ENCODE assay signal across 14 cellular contexts in the genomic region with DNA sequence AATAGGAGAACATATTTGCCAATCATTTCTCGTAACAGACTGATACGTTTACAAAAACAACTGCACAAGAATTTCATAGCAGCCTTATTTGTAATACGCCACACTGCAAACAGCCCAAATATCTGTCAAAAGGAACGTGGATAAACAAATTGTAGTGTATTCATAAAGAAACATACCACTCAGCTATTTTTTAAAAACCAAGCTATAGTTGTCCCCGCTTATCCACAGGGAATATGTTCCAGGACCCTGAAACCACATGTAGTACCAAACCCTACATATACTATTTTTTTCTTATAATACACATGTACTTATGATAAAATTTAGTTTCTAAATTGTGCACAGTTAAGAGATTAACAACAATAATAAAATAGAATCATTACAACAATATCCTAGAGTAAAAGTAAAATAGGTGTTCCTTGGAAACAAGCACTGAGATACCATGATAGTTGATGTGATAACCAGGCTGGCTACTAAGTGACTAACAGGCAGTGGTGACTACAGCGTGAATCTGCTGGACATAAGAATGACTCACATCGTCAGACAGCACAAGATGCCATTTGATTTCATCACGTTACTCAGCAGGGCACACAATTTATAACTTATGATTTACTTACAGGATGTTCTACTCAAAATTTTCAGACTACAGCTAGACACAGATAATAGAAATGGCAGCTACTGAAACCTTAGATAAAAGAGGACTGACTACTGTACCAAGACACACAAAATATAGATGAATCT.
DNase-seq lines count a peak whose midpoint lies in the region; ATAC-seq, FAIRE-seq and TF ChIP-seq lines count a peak whose summit lies in the region.
"Had no signal": no experiment of that assay in that cellular context is flagged by ENCODE, and none has a peak within 500 bp of the region (broad histone marks: within the 10 kb centered on the region; RNA-seq: fewer than 3 reads in every experiment).

No MANE protein-coding gene starts in this region.

- H3K9me3 ChIP-seq in endothelial cell of umbilical vein (replicated peaks; ENCODE audit: control insufficient read depth, insufficient read depth, low read length) (no peaks in the 10 kb centered on the region), mucosa of descending colon (no peaks in the 10 kb centered on the region)
- H3K9me3 ChIP-seq: neutrophil had no signal

- no peak overlapping the region for H3K4me3 Mint-ChIP-seq in Calu3 (ENCODE audit: low read depth, unreplicated experiment)
- H3K4me3 Mint-ChIP-seq in activated T-helper 1 cell treated with anti-CD3 and anti-CD28 coated beads, Interleukin-12 subunit alpha, Interleukin-12 subunit beta, Interleukin-2, Interleukin-4 antibody, amounts not matched to agents 30 ng/mL and 10 ng/mL and 1 ng/mL, durations not matched to agents 14 hours and 24 hours and 36 hours: no peak overlapping the region
- H3K4me3 Mint-ChIP-seq: H9 had no signal

- no peaks in the 10 kb centered on the region for H3K27me3 Mint-ChIP-seq in Calu3 (ENCODE audit: unreplicated experiment)
- H3K27me3 Mint-ChIP-seq in activated T-helper 1 cell treated with anti-CD3 and anti-CD28 coated beads, Interleukin-12 subunit alpha, Interleukin-12 subunit beta, Interleukin-2, Interleukin-4 antibody, amounts not matched to agents 30 ng/mL and 10 ng/mL and 1 ng/mL, durations not matched to agents 14 hours and 24 hours and 36 hours (ENCODE audit: insufficient read depth): no peaks in the 10 kb centered on the region

- H3K4me1 Mint-ChIP-seq in Calu3 (ENCODE audit: low read depth, unreplicated experiment): peaks cover 21% of the 10 kb centered on the region
- no peaks in the 10 kb centered on the region for H3K4me1 Mint-ChIP-seq in activated T-helper 1 cell treated with anti-CD3 and anti-CD28 coated beads, Interleukin-12 subunit alpha, Interleukin-12 subunit beta, Interleukin-2, Interleukin-4 antibody, amounts not matched to agents 30 ng/mL and 10 ng/mL and 1 ng/mL, durations not matched to agents 14 hours and 24 hours and 36 hours (ENCODE audit: low read depth)
- H3K4me1 Mint-ChIP-seq: H9 had no signal

- ATAC-seq in mucosa of descending colon: peak; percentile 25
- ATAC-seq in HG03432 (IDR thresholded peaks at IDR 0.05; ENCODE audit: unreplicated experiment): no peak
- no peak for ATAC-seq in GM18870 (IDR thresholded peaks at IDR 0.05; ENCODE audit: unreplicated experiment)

- no peaks in the 10 kb centered on the region for H3K9me1 ChIP-seq in endothelial cell of umbilical vein (replicated peaks; ENCODE audit: control insufficient read depth, extremely low read depth, insufficient read depth, low read length)

- H4K20me1 ChIP-seq in endothelial cell of umbilical vein (replicated peaks; ENCODE audit: control insufficient read depth, extremely low read depth, insufficient read depth, low read length): no peaks in the 10 kb centered on the region

- no peak for TF ChIP-seq POLR2A in endothelial cell of umbilical vein (IDR thresholded peaks at IDR 0.05; ENCODE audit: low read depth, low read length)

- peak overlapping the region; percentile 24 for H2AFZ ChIP-seq in endothelial cell of umbilical vein (ENCODE audit: low read depth, low read length)

- no TSS peak for BruUV-seq in Calu3 (replicated peaks; lab: Mats Ljungman, UMichigan)
- no TSS peak for BruUV-seq in endothelial cell of umbilical vein (replicated peaks; lab: Mats Ljungman, UMichigan)

- CTCF ChIA-PET in Calu3 (lab: Charles Lee): interaction anchor here (0.6 kb wide), 1 partner anchor 397 kb away, joined by 5 read pairs; no protein-coding TSS in a partner anchor
- CTCF ChIA-PET in endothelial cell of umbilical vein (lab: Charles Lee): no interaction called here

- no peaks in the 10 kb centered on the region for H3K79me2 ChIP-seq in endothelial cell of umbilical vein (ENCODE audit: control insufficient read depth, insufficient read depth, low read length)

- H3K4me3 ChIP-seq in endothelial cell of umbilical vein (replicated peaks in 1 of 3; ENCODE audit: insufficient read depth in 1 of 3, low read depth in 1 of 3, low read length in 3 of 3) (no peak overlapping the region), mucosa of descending colon (no peak overlapping the region)

- DNase-seq in Calu3 (peak; percentile 22), endothelial cell of umbilical vein (ENCODE audit: low read depth, low spot score) (peak; percentile 78), mucosa of descending colon (no peak), NCI-H1436 treated with DMSO at 0.1 percent for 48 hours (lab: John Stamatoyannopoulos, UW) (no peak)
- no peak for DNase-seq in activated T-helper 1 cell treated with anti-CD3 and anti-CD28 coated beads, Interleukin-12 subunit alpha, Interleukin-12 subunit beta, Interleukin-2, Interleukin-4 antibody, amounts not matched to agents 30 ng/mL and 10 ng/mL and 1 ng/mL, durations not matched to agents 14 hours and 24 hours and 36 hours (ENCODE audit: low spot score)
- DNase-seq: DND-41; H9; NCI-H1694; stimulated activated CD4-positive, alpha-beta T cell treated with anti-CD3 and anti-CD28 coated beads, Interleukin-4, amount 100 ng/mL, for 24 hours had no signal

- H3K36me3 Mint-ChIP-seq in Calu3 (ENCODE audit: insufficient read depth, unreplicated experiment): no peaks in the 10 kb centered on the region
- no peaks in the 10 kb centered on the region for H3K36me3 Mint-ChIP-seq in activated T-helper 1 cell treated with anti-CD3 and anti-CD28 coated beads, Interleukin-12 subunit alpha, Interleukin-12 subunit beta, Interleukin-2, Interleukin-4 antibody, amounts not matched to agents 30 ng/mL and 10 ng/mL and 1 ng/mL, durations not matched to agents 14 hours and 24 hours and 36 hours (ENCODE audit: low read depth)

- H3K9ac ChIP-seq in endothelial cell of umbilical vein (replicated peaks; ENCODE audit: extremely low read depth, insufficient read depth, low read length): peak overlapping the region; percentile 33

- TF ChIP-seq CTCF in Calu3 (IDR thresholded peaks at IDR 0.05; ENCODE audit: unreplicated experiment): no peak
- TF ChIP-seq CTCF in endothelial cell of umbilical vein (IDR thresholded peaks at IDR 0.05; ENCODE audit: extremely low read depth in 1 of 2, insufficient read depth in 1 of 2, low read depth in 1 of 2, low read length in 2 of 2): no peak
- no peak for TF ChIP-seq CTCF in mucosa of descending colon (IDR thresholded peaks at IDR 0.05)

- intact Hi-C loops in Calu3 (cut with micrococcal nuclease; ENCODE audit: unreplicated experiment): no loop called here
- intact Hi-C loops in endothelial cell of umbilical vein (cut with micrococcal nuclease): no loop called here
- intact Hi-C loops in mucosa of descending colon (cut with DNase I, micrococcal nuclease): no loop called here
- intact Hi-C loops in activated T-helper 1 cell treated with anti-CD3 and anti-CD28 coated beads, Interleukin-12 subunit alpha, Interleukin-12 subunit beta, Interleukin-2, Interleukin-4 antibody, amounts not matched to agents 30 ng/mL and 10 ng/mL and 1 ng/mL, durations not matched to agents 14 hours and 24 hours and 36 hours (cut with micrococcal nuclease): no loop called here

- dilution Hi-C loops in endothelial cell of umbilical vein (cut with MboI; ENCODE audit: extremely low pct_ligation_motif_present, low sequenced_read_pairs): no loop called here

- no peaks in the 10 kb centered on the region for H3K27me3 ChIP-seq in endothelial cell of umbilical vein (ENCODE audit: control insufficient read depth in 2 of 2, insufficient read depth in 2 of 2, low read length in 2 of 2)
- H3K27me3 ChIP-seq: neutrophil had no signal

- peak; percentile 92 for FAIRE-seq in endothelial cell of umbilical vein (lab: Jason Lieb, UNC)

- H3K4me1 ChIP-seq in endothelial cell of umbilical vein (ENCODE audit: control insufficient read depth, extremely low read depth, insufficient read depth, low read length): peaks cover 11% of the 10 kb centered on the region
- H3K4me1 ChIP-seq in mucosa of descending colon (ENCODE audit: low read depth): no peaks in the 10 kb centered on the region

- peak overlapping the region; percentile 40 for H3K4me2 ChIP-seq in endothelial cell of umbilical vein (ENCODE audit: insufficient read depth, low read length)

- peaks cover 2% of the 10 kb centered on the region for H3K9me3 Mint-ChIP-seq in Calu3 (ENCODE audit: low read depth, unreplicated experiment)
- H3K9me3 Mint-ChIP-seq in activated T-helper 1 cell treated with anti-CD3 and anti-CD28 coated beads, Interleukin-12 subunit alpha, Interleukin-12 subunit beta, Interleukin-2, Interleukin-4 antibody, amounts not matched to agents 30 ng/mL and 10 ng/mL and 1 ng/mL, durations not matched to agents 14 hours and 24 hours and 36 hours: no peaks in the 10 kb centered on the region

- H3K36me3 ChIP-seq in endothelial cell of umbilical vein (ENCODE audit: control insufficient read depth in 2 of 2, extremely low read depth in 1 of 2, insufficient read depth in 2 of 2, low read length in 2 of 2): no peaks in the 10 kb centered on the region
- H3K36me3 ChIP-seq in mucosa of descending colon (ENCODE audit: low read depth): no peaks in the 10 kb centered on the region
- H3K36me3 ChIP-seq: neutrophil had no signal

- H3K27ac ChIP-seq in endothelial cell of umbilical vein (ENCODE audit: insufficient read depth, low read depth, low read length): peak overlapping the region; percentile 72
- H3K27ac ChIP-seq: HL-60, neutrophil had no signal

- POLR2A ChIA-PET in endothelial cell of umbilical vein (lab: Charles Lee): no interaction called here

- H3K27ac Mint-ChIP-seq in Calu3 (ENCODE audit: unreplicated experiment): peak overlapping the region; percentile 81
- no peak overlapping the region for H3K27ac Mint-ChIP-seq in activated T-helper 1 cell treated with anti-CD3 and anti-CD28 coated beads, Interleukin-12 subunit alpha, Interleukin-12 subunit beta, Interleukin-2, Interleukin-4 antibody, amounts not matched to agents 30 ng/mL and 10 ng/mL and 1 ng/mL, durations not matched to agents 14 hours and 24 hours and 36 hours
- H3K27ac Mint-ChIP-seq: H9 had no signal

TF ChIP-seq in PFSK-1, 5 proteins besides CTCF, POLR2A, EP300 and RAD21 (continues in another document):
- no peak for TF ChIP-seq TAF1 (IDR thresholded peaks at IDR 0.05; ENCODE audit: borderline replicate concordance, insufficient read depth, low read length)
- no peak for TF ChIP-seq SIN3A (IDR thresholded peaks at IDR 0.05; ENCODE audit: borderline replicate concordance, insufficient read depth, low read length)

TF ChIP-seq in endothelial cell of umbilical vein, 7 proteins besides CTCF, POLR2A, EP300 and RAD21 (continues in another document):
- TF ChIP-seq GATA2 (IDR thresholded peaks at IDR 0.05; ENCODE audit: insufficient read depth, insufficient read length, low read depth, low read length) (peak; percentile 86), MYC (IDR thresholded peaks at IDR 0.05; ENCODE audit: low read depth, low read length) (no peak), FOS (IDR thresholded peaks at IDR 0.05; ENCODE audit: borderline replicate concordance, insufficient read depth, low read length) (peak; percentile 99), POLR2AphosphoS5 (IDR thresholded peaks at IDR 0.05; ENCODE audit: insufficient read depth, low read depth, low read length) (peak; percentile 41), EZH2 (IDR thresholded peaks at IDR 0.05; ENCODE audit: borderline replicate concordance, low read depth, low read length, severe bottlenecking) (no peak), JUN (IDR thresholded peaks at IDR 0.05; ENCODE audit: borderline replicate concordance, insufficient read depth, insufficient read length, low read depth) (peak; percentile 86)

Comparison
In these comparisons a context has a peak if more than half of its experiments do, and no peak if none do; other contexts are left out.
1. DNase-seq: peak in Calu3 (single experiment) and endothelial cell of umbilical vein (single experiment); none in mucosa of descending colon (0 of 3), activated T-helper 1 cell treated with anti-CD3 and anti-CD28 coated beads, Interleukin-12 subunit alpha, Interleukin-12 subunit beta, Interleukin-2, Interleukin-4 antibody, amounts not matched to agents 30 ng/mL and 10 ng/mL and 1 ng/mL, durations not matched to agents 14 hours and 24 hours and 36 hours (single experiment) and NCI-H1436 treated with DMSO at 0.1 percent for 48 hours (single experiment).